Comparison of ENCODE assay signal across 32 cellular contexts in the genomic region with DNA sequence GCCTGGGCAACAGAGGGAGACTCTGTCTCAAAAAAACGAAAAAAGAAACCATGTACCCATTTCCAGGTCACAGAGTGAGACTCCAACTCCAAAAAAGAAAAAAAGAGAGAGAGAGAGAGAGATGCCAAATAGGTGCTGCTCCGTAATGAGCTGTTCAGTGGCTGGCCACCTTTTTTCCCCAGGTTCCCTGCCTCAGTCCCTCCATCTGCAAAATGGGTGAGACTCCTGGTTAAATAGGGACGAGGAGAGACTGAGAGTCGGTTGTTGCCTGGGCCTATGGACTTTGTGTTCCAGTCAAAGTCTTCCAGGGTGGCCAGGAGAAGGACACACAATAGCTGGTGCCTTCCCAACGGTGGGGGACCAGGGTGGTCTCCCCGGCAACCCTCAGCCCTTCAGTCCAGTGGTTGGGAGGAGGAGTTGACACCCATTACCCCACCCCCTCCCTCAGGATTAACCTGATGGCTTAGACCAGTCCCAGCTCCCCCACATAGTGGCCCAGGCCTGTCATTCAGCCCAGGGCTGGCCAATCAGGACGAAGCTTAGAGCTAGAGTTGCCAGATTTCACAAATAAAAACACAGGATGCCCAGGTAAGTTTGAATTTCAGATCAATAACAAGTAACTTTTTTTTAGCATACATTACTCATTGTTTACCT.
A peak's percentile ranks its signal among the peaks of the same experiment; 100 is the strongest.
DNase-seq lines count a peak whose midpoint lies in the region; ATAC-seq and TF ChIP-seq lines count a peak whose summit lies in the region.
"Had no signal": no experiment of that assay in that cellular context is flagged by ENCODE, and none has a peak within 500 bp of the region (broad histone marks: within the 10 kb centered on the region; RNA-seq: fewer than 3 reads in every experiment).

No MANE protein-coding gene starts in this region.

- no peak for TF ChIP-seq CTCF in WTC11 (IDR thresholded peaks at IDR 0.05)
- TF ChIP-seq CTCF in neural progenitor cell (IDR thresholded peaks at IDR 0.05): no peak
- no peak for TF ChIP-seq CTCF in lower leg skin (IDR thresholded peaks at IDR 0.05)

- DNase-seq in NCI-H1436 (lab: John Stamatoyannopoulos, UW) (peak; percentile 36), NCI-H1436 treated with DMSO at 0.1 percent for 48 hours (lab: John Stamatoyannopoulos, UW) (no peak), HEK293T (ENCODE audit: extremely low spot score) (no peak), WTC11 (ENCODE audit: low spot score) (peak; percentile 27), neural progenitor cell (ENCODE audit: low spot score) (peak; percentile 74), NAMALWA (ENCODE audit: low spot score) (no peak), lower leg skin (ENCODE audit: low spot score in 2 of 2) (no peak)
- no peak for DNase-seq in activated CD8-positive, alpha-beta T cell treated with anti-CD3 and anti-CD28 coated beads, Interleukin-2, amount 10 ng/mL, durations not matched to agents 7 days and 5 days
- DNase-seq: 8988T; activated CD4-positive, alpha-beta T cell treated with anti-CD3 and anti-CD28 coated beads for 4 hours; activated naive CD4-positive, alpha-beta T cell treated with anti-CD3 and anti-CD28 coated beads, Interleukin-2, amount 50 U/mL, for 16 hours; amniotic stem cell; CD4-positive, alpha-beta T cell; EL; head of caudate nucleus; kidney glomerular epithelial cell; mammary epithelial cell; NCI-H1092; NCI-H187; NCI-H524 treated with DMSO at 0.1 percent for 48 hours; Peyer's patch; SHP77; small intestine; stimulated activated naive B cell treated with anti-CD40 and anti-IgM and Interleukin-4, amounts not matched to agents 10 μg/mL and 1 μg/mL and 100 μg/mL, for 72 hours; upper lobe of left lung had no signal

- CTCF ChIA-PET in HEK293T (lab: Yijun Ruan, JAX) (no interaction called here), WTC11 (lab: Charles Lee) (interaction anchor here (0.7 to 1.3 kb wide), 3 partner anchors 49 to 157 kb away, joined by 3 to 4 read pairs (median 3); no protein-coding TSS in a partner anchor)
- CTCF ChIA-PET in activated CD8-positive, alpha-beta T cell treated with anti-CD3 and anti-CD28 coated beads, Interleukin-2, amount 10 ng/mL, durations not matched to agents 7 days and 5 days (lab: Charles Lee): interaction anchor here (0.9 kb wide), 1 partner anchor 159 kb away, joined by 3 read pairs; no protein-coding TSS in a partner anchor

- H3K27ac ChIP-seq in neural progenitor cell: no peak overlapping the region
- H3K27ac ChIP-seq: parathyroid adenoma, Peyer's patch, upper lobe of left lung had no signal

- no peaks in the 10 kb centered on the region for H3K27me3 ChIP-seq in neural progenitor cell
- H3K27me3 ChIP-seq: Peyer's patch, upper lobe of left lung had no signal

- peaks cover 8% of the 10 kb centered on the region for H3K4me1 ChIP-seq in neural progenitor cell
- H3K4me1 ChIP-seq: parathyroid adenoma, Peyer's patch, upper lobe of left lung had no signal

- no peaks in the 10 kb centered on the region for H3K36me3 ChIP-seq in neural progenitor cell
- H3K36me3 ChIP-seq: Peyer's patch, upper lobe of left lung had no signal

- H3K4me3 ChIP-seq in neural progenitor cell (no peak overlapping the region), lower leg skin (ENCODE audit: low read depth, poor library complexity, severe bottlenecking) (no peak overlapping the region)
- H3K4me3 ChIP-seq: Peyer's patch, upper lobe of left lung had no signal

- H3K9ac ChIP-seq in neural progenitor cell: no peak overlapping the region
- H3K9ac ChIP-seq: parathyroid adenoma had no signal

- intact Hi-C loops in lower leg skin (cut with DNase I; ENCODE audit: low total_unique reads): no loop called here

- H3K36me3 Mint-ChIP-seq in WTC11 (no peaks in the 10 kb centered on the region), neural progenitor cell (no peaks in the 10 kb centered on the region)
- no peaks in the 10 kb centered on the region for H3K36me3 Mint-ChIP-seq in activated CD8-positive, alpha-beta T cell treated with anti-CD3 and anti-CD28 coated beads, Interleukin-2, amount 10 ng/mL, durations not matched to agents 7 days and 5 days (ENCODE audit: low read depth)
- H3K36me3 Mint-ChIP-seq: brain; stimulated activated naive B cell treated with anti-CD40 and anti-IgM and Interleukin-4, amounts not matched to agents 10 μg/mL and 1 μg/mL and 100 μg/mL, for 72 hours had no signal

- WGBS in lower leg skin, 2 donors: 59 to 66% methylated on average over 7 of the region's 7 CpGs

- H3K9me3 Mint-ChIP-seq in WTC11: no peaks in the 10 kb centered on the region
- no peaks in the 10 kb centered on the region for H3K9me3 Mint-ChIP-seq in neural progenitor cell
- no peaks in the 10 kb centered on the region for H3K9me3 Mint-ChIP-seq in activated CD8-positive, alpha-beta T cell treated with anti-CD3 and anti-CD28 coated beads, Interleukin-2, amount 10 ng/mL, durations not matched to agents 7 days and 5 days (ENCODE audit: insufficient read depth)
- H3K9me3 Mint-ChIP-seq: activated T-helper 2 cell treated with anti-CD3 and anti-CD28 coated beads, Interferon-gamma antibody, Interleukin-2, Interleukin-4, amounts not matched to agents 10 μg/mL and 5 μg/mL and 100 μg/mL, durations not matched to agents 14 hours and 24 hours and 36 hours; CD4-positive, alpha-beta T cell; dendritic cell treated with granulocyte-macrophage colony-stimulating factor and Interleukin-4, amounts not matched to agents 40 ng/mL and 50 ng/mL, for 4 days; neural crest cell; stimulated activated naive B cell treated with anti-CD40 and anti-IgM and Interleukin-4, amounts not matched to agents 10 μg/mL and 1 μg/mL and 100 μg/mL, for 72 hours; T-helper 2 cell treated with Interferon-gamma antibody and Interleukin-4, amounts not matched to agents 5 μg/mL and 100 μg/mL, for 36 hours had no signal

- H3K9me3 ChIP-seq in neural progenitor cell (ENCODE audit: low read depth): no peaks in the 10 kb centered on the region
- H3K9me3 ChIP-seq: Peyer's patch, upper lobe of left lung had no signal

- H3K4me3 Mint-ChIP-seq in WTC11 (no peak overlapping the region), neural progenitor cell (no peak overlapping the region)
- no peak overlapping the region for H3K4me3 Mint-ChIP-seq in activated CD8-positive, alpha-beta T cell treated with anti-CD3 and anti-CD28 coated beads, Interleukin-2, amount 10 ng/mL, durations not matched to agents 7 days and 5 days
- H3K4me3 Mint-ChIP-seq: brain; CD4-positive, alpha-beta T cell; dendritic cell treated with granulocyte-macrophage colony-stimulating factor and Interleukin-4, amounts not matched to agents 40 ng/mL and 50 ng/mL, for 4 days; neural crest cell; stimulated activated naive B cell treated with anti-CD40 and anti-IgM and Interleukin-4, amounts not matched to agents 10 μg/mL and 1 μg/mL and 100 μg/mL, for 72 hours; T-helper 2 cell treated with Interferon-gamma antibody and Interleukin-4, amounts not matched to agents 5 μg/mL and 100 μg/mL, for 36 hours had no signal

- no peak overlapping the region for H3K27ac Mint-ChIP-seq in WTC11
- no peak overlapping the region for H3K27ac Mint-ChIP-seq in neural progenitor cell
- H3K27ac Mint-ChIP-seq in activated CD8-positive, alpha-beta T cell treated with anti-CD3 and anti-CD28 coated beads, Interleukin-2, amount 10 ng/mL, durations not matched to agents 7 days and 5 days: no peak overlapping the region
- H3K27ac Mint-ChIP-seq: activated T-helper 2 cell treated with anti-CD3 and anti-CD28 coated beads, Interferon-gamma antibody, Interleukin-2, Interleukin-4, amounts not matched to agents 10 μg/mL and 5 μg/mL and 100 μg/mL, durations not matched to agents 14 hours and 24 hours and 36 hours; brain; CD4-positive, alpha-beta T cell; dendritic cell treated with granulocyte-macrophage colony-stimulating factor and Interleukin-4, amounts not matched to agents 40 ng/mL and 50 ng/mL, for 4 days; stimulated activated naive B cell treated with anti-CD40 and anti-IgM and Interleukin-4, amounts not matched to agents 10 μg/mL and 1 μg/mL and 100 μg/mL, for 72 hours; T-helper 2 cell treated with Interferon-gamma antibody and Interleukin-4, amounts not matched to agents 5 μg/mL and 100 μg/mL, for 36 hours had no signal

- POLR2A ChIA-PET in HEK293T (lab: Yijun Ruan, JAX) (no interaction called here), WTC11 (lab: Charles Lee) (interaction anchor here (1.2 kb wide), 1 partner anchor 12 kb away, joined by 3 read pairs; no protein-coding TSS in a partner anchor)
- POLR2A ChIA-PET in activated CD8-positive, alpha-beta T cell treated with anti-CD3 and anti-CD28 coated beads, Interleukin-2, amount 10 ng/mL, durations not matched to agents 7 days and 5 days (lab: Charles Lee): no interaction called here

- H4K20me1 ChIP-seq in neural progenitor cell (ENCODE audit: low read depth): no peaks in the 10 kb centered on the region

- no peaks in the 10 kb centered on the region for H3K27me3 Mint-ChIP-seq in WTC11 (ENCODE audit: low read depth)
- H3K27me3 Mint-ChIP-seq in neural progenitor cell (ENCODE audit: insufficient read depth, low read depth): peaks cover 14% of the 10 kb centered on the region
- no peaks in the 10 kb centered on the region for H3K27me3 Mint-ChIP-seq in activated CD8-positive, alpha-beta T cell treated with anti-CD3 and anti-CD28 coated beads, Interleukin-2, amount 10 ng/mL, durations not matched to agents 7 days and 5 days (ENCODE audit: low read depth)
- H3K27me3 Mint-ChIP-seq: CD4-positive, alpha-beta T cell had no signal

- H3K79me2 ChIP-seq in neural progenitor cell (ENCODE audit: low read depth): no peaks in the 10 kb centered on the region
- H3K79me2 ChIP-seq: parathyroid adenoma had no signal

- no peak for TF ChIP-seq POLR2A in lower leg skin (IDR thresholded peaks at IDR 0.05)

- no peaks in the 10 kb centered on the region for H3F3A ChIP-seq in neural progenitor cell (ENCODE audit: low read depth)

- H3K4me1 Mint-ChIP-seq in WTC11: peaks cover 6% of the 10 kb centered on the region
- H3K4me1 Mint-ChIP-seq in neural progenitor cell: peaks cover 20% of the 10 kb centered on the region
- no peaks in the 10 kb centered on the region for H3K4me1 Mint-ChIP-seq in activated CD8-positive, alpha-beta T cell treated with anti-CD3 and anti-CD28 coated beads, Interleukin-2, amount 10 ng/mL, durations not matched to agents 7 days and 5 days (ENCODE audit: low read depth)
- H3K4me1 Mint-ChIP-seq: neural crest cell had no signal

- no peak overlapping the region for H3K4me2 ChIP-seq in neural progenitor cell

- ATAC-seq in WTC11: peak; percentile 87
- ATAC-seq in activated CD8-positive, alpha-beta T cell treated with anti-CD3 and anti-CD28 coated beads, Interleukin-2, amount 10 ng/mL, durations not matched to agents 7 days and 5 days: no peak
- ATAC-seq: esophagus mucosa; stimulated activated naive B cell treated with anti-CD40 and anti-IgM and Interleukin-4, amounts not matched to agents 10 μg/mL and 1 μg/mL and 100 μg/mL, for 72 hours had no signal

- no peak overlapping the region for H2AFZ ChIP-seq in neural progenitor cell (replicated peaks)
- H2AFZ ChIP-seq: parathyroid adenoma had no signal

TF ChIP-seq in HEK293T, 16 proteins besides CTCF, POLR2A, EP300 and RAD21 (continues in another document):
- TF ChIP-seq FOXK2 (IDR thresholded peaks at IDR 0.05) (no peak), TARDBP (IDR thresholded peaks at IDR 0.05) (no peak)

TF ChIP-seq in WTC11, 78 proteins besides CTCF, POLR2A, EP300 and RAD21 (continues in another document):
- TF ChIP-seq NFE2L1 (CRISPR knock-in tag; IDR thresholded peaks at IDR 0.05): no peak
- peak; percentile 31; the same call in 1 of the 2 replicates for TF ChIP-seq NFYB (CRISPR knock-in tag; conservative IDR thresholded peaks at IDR 0.05; ENCODE audit: low read depth)
- no peak for TF ChIP-seq SOX15 (CRISPR knock-in tag; IDR thresholded peaks at IDR 0.05)

Comparison
In these comparisons a context has a peak if more than half of its experiments do, and no peak if none do; other contexts are left out.
1. DNase-seq: peak in NCI-H1436 (single experiment), WTC11 (single experiment) and neural progenitor cell (single experiment); none in NCI-H1436 treated with DMSO at 0.1 percent for 48 hours (single experiment), HEK293T (single experiment), NAMALWA (single experiment), activated CD8-positive, alpha-beta T cell treated with anti-CD3 and anti-CD28 coated beads, Interleukin-2, amount 10 ng/mL, durations not matched to agents 7 days and 5 days (single experiment) and lower leg skin (0 of 2).